In the genomic region with DNA sequence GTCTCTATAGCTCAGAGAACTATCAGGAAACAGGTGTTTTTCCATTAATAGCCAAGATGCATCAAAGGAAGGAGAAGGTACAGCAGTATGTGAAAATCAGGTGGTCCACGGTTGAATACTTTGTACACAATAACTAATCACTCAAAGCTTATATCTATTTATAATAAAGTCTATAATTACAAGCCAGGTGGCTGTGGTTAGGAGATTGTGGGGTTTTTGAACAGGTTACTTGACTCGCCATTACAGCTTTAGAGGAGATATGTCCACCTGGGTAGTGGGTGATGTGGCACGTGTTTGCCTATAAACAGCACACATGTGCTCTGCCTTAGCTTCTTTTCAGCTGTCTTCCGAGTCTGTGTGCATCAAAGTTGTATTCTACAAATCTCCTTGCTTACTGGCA, we compare ENCODE assay signal across 10 cellular contexts.
DNase-seq lines count a peak whose midpoint lies in the region; ATAC-seq and TF ChIP-seq lines count a peak whose summit lies in the region.
"Had no signal": no experiment of that assay in that cellular context is flagged by ENCODE, and none has a peak within 500 bp of the region (broad histone marks: within the 10 kb centered on the region; RNA-seq: fewer than 3 reads in every experiment).

No MANE protein-coding gene starts in this region.

- H3K27me3 ChIP-seq in left ventricle myocardium inferior (ENCODE audit: low read depth) = no peaks in the 10 kb centered on the region
- no peaks in the 10 kb centered on the region for H3K27me3 ChIP-seq in gastroesophageal sphincter
- H3K27me3 ChIP-seq: uterus had no signal

- H3K4me1 ChIP-seq in left ventricle myocardium inferior = no peaks in the 10 kb centered on the region
- H3K4me1 ChIP-seq in gastroesophageal sphincter = no peaks in the 10 kb centered on the region
- H3K4me1 ChIP-seq: psoas muscle, uterus had no signal

- H3K27me3 Mint-ChIP-seq in stimulated activated naive CD8-positive, alpha-beta T cell treated with anti-CD3 and anti-CD28 coated beads, Interleukin-15, amount 100 ng/mL, for 72 hours = peaks cover 65% of the 10 kb centered on the region
- peaks cover 1 to 32% (median 9%) of the 10 kb centered on the region in 5 donors for H3K27me3 Mint-ChIP-seq in naive thymus-derived CD8-positive, alpha-beta T cell

- H3K36me3 ChIP-seq in left ventricle myocardium inferior (no peaks in the 10 kb centered on the region), gastroesophageal sphincter (no peaks in the 10 kb centered on the region)
- H3K36me3 ChIP-seq: uterus had no signal

- H3K9me3 ChIP-seq in left ventricle myocardium inferior (replicated peaks) (peaks cover 26% of the 10 kb centered on the region), gastroesophageal sphincter (no peaks in the 10 kb centered on the region)
- H3K9me3 ChIP-seq: psoas muscle, uterus had no signal

- no peak for TF ChIP-seq POLR2A in gastroesophageal sphincter (IDR thresholded peaks at IDR 0.05)

- H3K27ac ChIP-seq in left ventricle myocardium inferior (replicated peaks) = no peak overlapping the region
- no peak overlapping the region for H3K27ac ChIP-seq in gastroesophageal sphincter
- H3K27ac ChIP-seq: psoas muscle, uterus had no signal

- peaks cover 0 to 3% (median 0%) of the 10 kb centered on the region in 3 donors for H3K36me3 Mint-ChIP-seq in naive thymus-derived CD8-positive, alpha-beta T cell

- ATAC-seq in stimulated activated naive CD8-positive, alpha-beta T cell treated with anti-CD3 and anti-CD28 coated beads, Interleukin-15, amount 100 ng/mL, for 72 hours = no peak
- no peak for ATAC-seq in stimulated activated naive CD8-positive, alpha-beta T cell treated with anti-CD3 and anti-CD28 coated beads, Interleukin-15, Interleukin-2, amounts not matched to agents 100 U/mL and 50 U/mL, for 24 hours
- peak; percentile 52 for ATAC-seq in HG02642 (IDR thresholded peaks at IDR 0.05; ENCODE audit: poor library complexity, unreplicated experiment)
- peak; percentile 35 for ATAC-seq in HG03571 (IDR thresholded peaks at IDR 0.05; ENCODE audit: unreplicated experiment)
- ATAC-seq in naive thymus-derived CD8-positive, alpha-beta T cell = no peak
- ATAC-seq in gastroesophageal sphincter = no peak
- ATAC-seq: psoas muscle had no signal

- H3K4me3 Mint-ChIP-seq in stimulated activated naive CD8-positive, alpha-beta T cell treated with anti-CD3 and anti-CD28 coated beads, Interleukin-15, amount 100 ng/mL, for 72 hours = no peak overlapping the region
- H3K4me3 Mint-ChIP-seq in naive thymus-derived CD8-positive, alpha-beta T cell = peak overlapping the region in 2 of 10 donors; percentile 16 to 55

- no peak for TF ChIP-seq EP300 in gastroesophageal sphincter (IDR thresholded peaks at IDR 0.05)

- peaks cover 5 to 9% of the 10 kb centered on the region in 2 donors for H3K9me3 Mint-ChIP-seq in stimulated activated naive CD8-positive, alpha-beta T cell treated with anti-CD3 and anti-CD28 coated beads, Interleukin-15, amount 100 ng/mL, for 72 hours
- peaks cover 0 to 12% (median 0%) of the 10 kb centered on the region in 9 donors for H3K9me3 Mint-ChIP-seq in naive thymus-derived CD8-positive, alpha-beta T cell

- DNase-seq in stimulated activated naive CD8-positive, alpha-beta T cell treated with anti-CD3 and anti-CD28 coated beads, Interleukin-15, amount 100 ng/mL, for 72 hours = no peak
- no peak for DNase-seq in stimulated activated naive CD8-positive, alpha-beta T cell treated with anti-CD3 and anti-CD28 coated beads, Interleukin-15, Interleukin-2, amounts not matched to agents 100 U/mL and 50 U/mL, for 24 hours
- DNase-seq in left ventricle myocardium inferior (no peak), NCI-H1092 (lab: John Stamatoyannopoulos, UW) (no peak)
- DNase-seq in naive thymus-derived CD8-positive, alpha-beta T cell = no peak
- DNase-seq: psoas muscle, uterus had no signal

- POLR2A ChIA-PET in naive thymus-derived CD8-positive, alpha-beta T cell (lab: Charles Lee) = no interaction called here

- TF ChIP-seq CTCF in left ventricle myocardium inferior (IDR thresholded peaks at IDR 0.05; ENCODE audit: borderline replicate concordance) (no peak), gastroesophageal sphincter (IDR thresholded peaks at IDR 0.05) (no peak)

- H3K27ac Mint-ChIP-seq in stimulated activated naive CD8-positive, alpha-beta T cell treated with anti-CD3 and anti-CD28 coated beads, Interleukin-15, amount 100 ng/mL, for 72 hours = peak overlapping the region; percentile 24 to 82
- H3K27ac Mint-ChIP-seq in naive thymus-derived CD8-positive, alpha-beta T cell = peak overlapping the region in 1 of 10 donors; percentile 38

- H3K4me1 Mint-ChIP-seq in stimulated activated naive CD8-positive, alpha-beta T cell treated with anti-CD3 and anti-CD28 coated beads, Interleukin-15, amount 100 ng/mL, for 72 hours = peaks cover 16% of the 10 kb centered on the region
- H3K4me1 Mint-ChIP-seq in naive thymus-derived CD8-positive, alpha-beta T cell = peaks cover 10 to 31% (median 15%) of the 10 kb centered on the region in 4 donors

- intact Hi-C loops in left ventricle myocardium inferior (cut with micrococcal nuclease) = no loop called here

- H3K4me3 ChIP-seq in left ventricle myocardium inferior (no peak overlapping the region), gastroesophageal sphincter (no peak overlapping the region)
- H3K4me3 ChIP-seq: psoas muscle, uterus had no signal

- WGBS in gastroesophageal sphincter (ENCODE audit: low coverage in 1 of 2), 2 donors = 86 to 92% methylated on average over 4 of the region's 4 CpGs

Comparison
In these comparisons a context has a peak if more than half of its experiments do, and no peak if none do; other contexts are left out.
1. ATAC-seq: peak in HG02642 (single experiment) and HG03571 (single experiment); none in stimulated activated naive CD8-positive, alpha-beta T cell treated with anti-CD3 and anti-CD28 coated beads, Interleukin-15, amount 100 ng/mL, for 72 hours (single experiment), stimulated activated naive CD8-positive, alpha-beta T cell treated with anti-CD3 and anti-CD28 coated beads, Interleukin-15, Interleukin-2, amounts not matched to agents 100 U/mL and 50 U/mL, for 24 hours (single experiment), naive thymus-derived CD8-positive, alpha-beta T cell (0 of 2) and gastroesophageal sphincter (single experiment).